In the genomic region with DNA sequence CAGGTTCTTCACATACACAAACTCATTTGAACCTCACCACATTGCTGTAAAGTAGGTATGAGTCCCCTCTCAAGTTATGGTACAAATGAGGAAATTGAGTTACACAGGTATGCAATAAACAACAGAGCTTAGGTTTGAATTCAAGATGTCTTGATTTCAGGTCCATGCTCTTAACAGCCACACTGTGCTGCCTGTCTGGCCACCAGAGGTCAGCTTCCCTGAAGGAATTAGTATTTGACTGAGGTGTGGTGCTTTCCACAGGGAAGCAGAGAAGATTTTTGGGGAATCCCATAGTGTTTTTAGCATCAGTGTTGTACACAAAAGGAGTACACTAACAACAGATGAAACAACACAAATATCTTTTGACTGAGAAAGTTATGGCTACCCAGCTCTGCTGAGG, we compare ENCODE assay signal across 8 cellular contexts.
DNase-seq lines count a peak whose midpoint lies in the region; ATAC-seq, FAIRE-seq and TF ChIP-seq lines count a peak whose summit lies in the region.

No MANE protein-coding gene starts in this region.

- CTCF ChIA-PET in CD8-positive, alpha-beta memory T cell (lab: Charles Lee) = interaction anchor here (0.6 to 5.0 kb wide), 30 partner anchors 14 to 237 kb away, joined by 3 to 32 read pairs (median 4); no protein-coding TSS in a partner anchor
- CTCF ChIA-PET in Panc1 (lab: Charles Lee) = interaction anchor here (0.6 to 0.9 kb wide), 3 partner anchors 222 to 1755 kb away, joined by 3 to 4 read pairs (median 3); no protein-coding TSS in a partner anchor

- H3K9me3 Mint-ChIP-seq in CD8-positive, alpha-beta memory T cell = no peaks in the 10 kb centered on the region

- H3K27me3 ChIP-seq in CD8-positive, alpha-beta memory T cell (ENCODE audit: insufficient read depth, low read length, poor library complexity, severe bottlenecking) = no peaks in the 10 kb centered on the region
- H3K27me3 ChIP-seq in Panc1 (ENCODE audit: control insufficient read depth, insufficient read depth, low read length) = peaks cover 4% of the 10 kb centered on the region

- FAIRE-seq in frontal cortex (lab: Jason Lieb, UNC) = no peak

- H3K4me1 ChIP-seq in CD8-positive, alpha-beta memory T cell (ENCODE audit: insufficient read depth, low read length) = no peaks in the 10 kb centered on the region
- H3K4me1 ChIP-seq in Panc1 (ENCODE audit: control insufficient read depth, insufficient read depth, low read length) = no peaks in the 10 kb centered on the region

- peak in 4 of 5 donors; percentile 13 to 66 (median 24) for DNase-seq in CD8-positive, alpha-beta memory T cell
- peak; percentile 24 for DNase-seq in GM20000 (ENCODE audit: low spot score)
- DNase-seq in Panc1 (ENCODE audit: low read depth, low spot score) = no peak
- DNase-seq in effector CD4-positive, alpha-beta T cell = peak; percentile 5
- peak; percentile 51 for DNase-seq in myocyte (ENCODE audit: low read depth)
- DNase-seq in frontal cortex (ENCODE audit: low spot score in 2 of 2) = no peak
- no peak for DNase-seq in DMS153 (lab: John Stamatoyannopoulos, UW)
- no peak for DNase-seq in NCI-H2081 treated with DMSO at 0.1 percent for 48 hours (lab: John Stamatoyannopoulos, UW)

- H3K36me3 ChIP-seq in CD8-positive, alpha-beta memory T cell (ENCODE audit: insufficient read depth, low read length) = no peaks in the 10 kb centered on the region
- no peaks in the 10 kb centered on the region for H3K36me3 ChIP-seq in Panc1 (ENCODE audit: control insufficient read depth, insufficient read depth, low read length)

- POLR2A ChIA-PET in CD8-positive, alpha-beta memory T cell (lab: Charles Lee) = no interaction called here
- POLR2A ChIA-PET in Panc1 (lab: Charles Lee) = no interaction called here

- H3K9me3 ChIP-seq in CD8-positive, alpha-beta memory T cell (ENCODE audit: low read length) = no peaks in the 10 kb centered on the region
- H3K9me3 ChIP-seq in Panc1 (ENCODE audit: control insufficient read depth, insufficient read depth, low read depth, low read length) = no peaks in the 10 kb centered on the region

- H3K27ac Mint-ChIP-seq in CD8-positive, alpha-beta memory T cell = no peak overlapping the region

- in situ Hi-C loops in Panc1 (cut with HindIII; ENCODE audit: low pct_unique_long_range_greater_than_20kb, low sequenced_read_pairs) = no loop called here

- H3K4me3 ChIP-seq in CD8-positive, alpha-beta memory T cell (ENCODE audit: low read length) = no peak overlapping the region
- no peak overlapping the region for H3K4me3 ChIP-seq in Panc1 (ENCODE audit: low read depth in 2 of 2, low read length in 2 of 2)

- ATAC-seq in Panc1 = no peak

- no TSS peak for BruUV-seq in Panc1 (replicated peaks; lab: Mats Ljungman, UMichigan)

- no peaks in the 10 kb centered on the region for H3K27me3 Mint-ChIP-seq in CD8-positive, alpha-beta memory T cell

- no peaks in the 10 kb centered on the region for H3K36me3 Mint-ChIP-seq in CD8-positive, alpha-beta memory T cell

- peak; percentile 43 for TF ChIP-seq CTCF in GM20000 (IDR thresholded peaks at IDR 0.05; ENCODE audit: extremely low read depth, missing control alignments)
- TF ChIP-seq CTCF in Panc1 (IDR thresholded peaks at IDR 0.05) = peak; percentile 52

- H3K27ac ChIP-seq in CD8-positive, alpha-beta memory T cell (ENCODE audit: low read depth, low read length) = no peak overlapping the region
- no peak overlapping the region for H3K27ac ChIP-seq in Panc1 (ENCODE audit: low read length)

- H3K4me1 Mint-ChIP-seq in CD8-positive, alpha-beta memory T cell = peaks cover 5 to 9% (median 8%) of the 10 kb centered on the region in 3 donors

- no peak overlapping the region for H3K4me3 Mint-ChIP-seq in CD8-positive, alpha-beta memory T cell

- intact Hi-C loops in Panc1 (cut with micrococcal nuclease; ENCODE audit: unreplicated experiment) = loop anchor here (10.0 kb wide), 1 partner anchor 212 kb away; no protein-coding TSS in a partner anchor

Comparison
In these comparisons a context has a peak if more than half of its experiments do, and no peak if none do; other contexts are left out.
1. DNase-seq: peak in CD8-positive, alpha-beta memory T cell (4 of 5), GM20000 (single experiment), effector CD4-positive, alpha-beta T cell (single experiment) and myocyte (single experiment); none in Panc1 (single experiment), frontal cortex (0 of 2), DMS153 (single experiment) and NCI-H2081 treated with DMSO at 0.1 percent for 48 hours (single experiment).